ENCODE assay signal across 8 cellular contexts in the genomic region with DNA sequence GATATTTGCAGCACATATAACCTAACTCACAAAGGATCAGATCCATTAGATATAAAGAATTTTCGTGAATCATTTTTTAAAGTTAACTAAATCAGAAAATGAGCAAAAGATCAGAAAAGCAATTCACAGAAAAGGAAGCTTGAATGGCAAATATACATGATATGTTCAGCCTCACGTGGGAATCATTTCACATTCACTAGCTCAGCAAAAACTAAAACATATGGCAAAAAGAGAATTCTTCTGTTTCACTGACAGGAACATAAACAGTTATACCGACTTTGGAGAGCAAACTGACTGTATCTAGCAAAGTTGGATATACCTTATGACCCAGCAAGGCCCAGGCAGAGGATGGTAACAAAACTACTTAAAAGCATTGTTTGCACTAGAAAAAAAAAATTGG.
"Had no signal": no experiment of that assay in that cellular context is flagged by ENCODE, and none has a peak within 500 bp of the region (broad histone marks: within the 10 kb centered on the region; RNA-seq: fewer than 3 reads in every experiment).

No MANE protein-coding gene starts in this region.

- H3K4me3 Mint-ChIP-seq: GM23338, H9 had no signal

- H3K4me2 ChIP-seq: GM23338, KMS-11 had no signal

- H3K9ac ChIP-seq: KMS-11 had no signal

- H3K27ac Mint-ChIP-seq: GM23338, H9 had no signal

- DNase-seq: H9, Karpas-422, KBM-7 had no signal

- FAIRE-seq: H1, H54, HTR-8/SVneo had no signal

- H3K4me3 ChIP-seq: GM23338 had no signal

- H2AFZ ChIP-seq: GM23338 had no signal

- H3K9me3 Mint-ChIP-seq: GM23338, H9 had no signal

- H3K27ac ChIP-seq: KMS-11 had no signal

- ATAC-seq: GM23338 had no signal
